ENCODE assay signal across 12 cellular contexts in genomic region chr10:78299861-78300453, GRCh38.
DNase-seq lines count a peak whose midpoint lies in the region; ATAC-seq and TF ChIP-seq lines count a peak whose summit lies in the region.
"Had no signal": no experiment of that assay in that cellular context is flagged by ENCODE, and none has a peak within 500 bp of the region (broad histone marks: within the 10 kb centered on the region; RNA-seq: fewer than 3 reads in every experiment).

No MANE protein-coding gene starts in this region.

- TF ChIP-seq CTCF in liver (IDR thresholded peaks at IDR 0.05; ENCODE audit: low read depth, low read length, missing input control), result no peak

- no peaks in the 10 kb centered on the region for H3K27me3 ChIP-seq in liver (ENCODE audit: control insufficient read depth in 4 of 4, insufficient read depth in 4 of 4, low read length in 3 of 4)
- H3K27me3 ChIP-seq: dorsolateral prefrontal cortex had no signal

- H3K36me3 ChIP-seq in liver (ENCODE audit: control insufficient read depth in 4 of 4, insufficient read depth in 3 of 4, low read depth in 1 of 4, low read length in 3 of 4), result no peaks in the 10 kb centered on the region

- peak; percentile 16 to 23 for DNase-seq in activated naive CD4-positive, alpha-beta T cell treated with anti-CD3 and anti-CD28 coated beads, Interleukin-2, amount 50 U/mL, for 72 hours (ENCODE audit: low spot score in 2 of 2)
- no peak for DNase-seq in activated naive CD4-positive, alpha-beta T cell treated with Interleukin-2 at 50 U/mL for 16 hours
- DNase-seq in activated CD8-positive, alpha-beta memory T cell treated with anti-CD3 and anti-CD28 coated beads, Interleukin-2, amount 50 U/mL, for 48 hours, result peak; percentile 48
- peak; percentile 39 for DNase-seq in ureter (ENCODE audit: low spot score)
- DNase-seq in NCI-H1436 treated with DMSO at 0.1 percent for 48 hours (lab: John Stamatoyannopoulos, UW), result no peak
- DNase-seq in 8988T, result no peak
- DNase-seq: NCI-H187 had no signal

- TF ChIP-seq RAD21 in liver (IDR thresholded peaks at IDR 0.05), result no peak

- H3K27ac Mint-ChIP-seq in activated naive CD4-positive, alpha-beta T cell treated with anti-CD3 and anti-CD28 coated beads, Interleukin-2, amount 50 U/mL, for 72 hours, result no peak overlapping the region

- no peak for ATAC-seq in activated naive CD4-positive, alpha-beta T cell treated with anti-CD3 and anti-CD28 coated beads, Interleukin-2, amount 50 U/mL, for 72 hours
- ATAC-seq in HG02981 (IDR thresholded peaks at IDR 0.05; ENCODE audit: unreplicated experiment), result no peak
- ATAC-seq: psoas muscle, SK-N-SH treated with all-trans-retinoic acid at 6 μM for 48 hours had no signal

- peaks cover 0 to 11% of the 10 kb centered on the region in 2 donors for H3K9me3 Mint-ChIP-seq in activated naive CD4-positive, alpha-beta T cell treated with anti-CD3 and anti-CD28 coated beads, Interleukin-2, amount 50 U/mL, for 72 hours

- H3K27ac ChIP-seq in liver (ENCODE audit: low read depth in 1 of 2, low read length in 2 of 2), result peak overlapping the region; percentile 2 to 37
- H3K27ac ChIP-seq: psoas muscle had no signal

- H3K36me3 Mint-ChIP-seq in activated naive CD4-positive, alpha-beta T cell treated with anti-CD3 and anti-CD28 coated beads, Interleukin-2, amount 50 U/mL, for 72 hours, result peaks cover 6 to 9% of the 10 kb centered on the region in 2 donors

- no peak overlapping the region for H3K4me3 ChIP-seq in liver (ENCODE audit: low read depth in 1 of 3, low read length in 3 of 3)
- H3K4me3 ChIP-seq: dorsolateral prefrontal cortex, psoas muscle had no signal

- no peak overlapping the region for H3K9ac ChIP-seq in liver (ENCODE audit: low read depth in 1 of 2, low read length in 2 of 2)

- H3K4me1 ChIP-seq in liver (ENCODE audit: control insufficient read depth in 4 of 4, insufficient read depth in 4 of 4, low read length in 3 of 4), result peaks cover 0 to 14% (median 10%) of the 10 kb centered on the region in 4 donors

- WGBS in liver, result 85% methylated on average over 8 of the region's 8 CpGs

- H3K9me3 ChIP-seq in liver (ENCODE audit: control insufficient read depth in 4 of 4, low read length in 3 of 4), result no peaks in the 10 kb centered on the region
- H3K9me3 ChIP-seq: psoas muscle had no signal

TF ChIP-seq in liver, 16 proteins besides CTCF, POLR2A, EP300 and RAD21:
- TF ChIP-seq RXRA (IDR thresholded peaks at IDR 0.05) (peak in 1 of 2 donors; percentile 31), NR2F2 (IDR thresholded peaks at IDR 0.05) (no peak), REST (IDR thresholded peaks at IDR 0.05) (no peak), JUND (IDR thresholded peaks at IDR 0.05) (no peak), HNF4A (conservative IDR thresholded peaks at IDR 0.05) (no peak)

Comparison
In these comparisons a context has a peak if more than half of its experiments do, and no peak if none do; other contexts are left out.
1. DNase-seq: peak in activated naive CD4-positive, alpha-beta T cell treated with anti-CD3 and anti-CD28 coated beads, Interleukin-2, amount 50 U/mL, for 72 hours (2 of 2), activated CD8-positive, alpha-beta memory T cell treated with anti-CD3 and anti-CD28 coated beads, Interleukin-2, amount 50 U/mL, for 48 hours (single experiment) and ureter (single experiment); none in activated naive CD4-positive, alpha-beta T cell treated with Interleukin-2 at 50 U/mL for 16 hours (single experiment), NCI-H1436 treated with DMSO at 0.1 percent for 48 hours (single experiment) and 8988T (single experiment).